12 cellular contexts compared by ENCODE assay signal in the genomic region with DNA sequence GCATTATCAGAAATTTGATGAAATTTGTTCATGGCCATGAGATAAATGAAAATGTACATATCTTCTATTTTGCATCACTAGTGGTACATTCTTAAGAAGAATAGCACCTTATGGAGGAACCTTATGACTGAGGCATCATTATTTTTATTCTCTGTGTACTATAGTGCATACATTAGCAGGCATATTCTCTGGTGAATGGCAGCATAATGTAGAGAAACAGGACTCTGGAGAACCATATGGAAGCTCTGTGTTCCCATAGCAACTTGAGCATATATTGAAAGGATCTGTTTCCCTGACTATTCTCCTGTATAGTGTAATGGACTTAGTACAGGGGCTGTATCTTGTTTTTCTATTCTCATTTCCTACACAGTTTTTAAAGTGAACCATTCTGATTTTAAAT.
DNase-seq lines count a peak whose midpoint lies in the region; ATAC-seq and TF ChIP-seq lines count a peak whose summit lies in the region.
"Had no signal": no experiment of that assay in that cellular context is flagged by ENCODE, and none has a peak within 500 bp of the region (broad histone marks: within the 10 kb centered on the region; RNA-seq: fewer than 3 reads in every experiment).

No MANE protein-coding gene starts in this region.

- ATAC-seq in SK-N-SH treated with all-trans-retinoic acid at 6 μM for 48 hours: peak; percentile 83
- no peak for ATAC-seq in GM21515 (IDR thresholded peaks at IDR 0.05; ENCODE audit: unreplicated experiment)
- no peak for ATAC-seq in GM21737 (IDR thresholded peaks at IDR 0.05; ENCODE audit: unreplicated experiment)
- ATAC-seq: GM23338 had no signal

- DNase-seq in NCI-H2171 treated with DMSO at 0.1 percent for 48 hours (lab: John Stamatoyannopoulos, UW) (peak; percentile 23), NCI-H2171 (lab: John Stamatoyannopoulos, UW) (no peak), NCI-H524 treated with DMSO at 0.1 percent for 48 hours (lab: John Stamatoyannopoulos, UW) (peak; percentile 11), pons (ENCODE audit: low spot score) (no peak)
- DNase-seq: AML-193; Caco-2; CD4-positive, alpha-beta T cell; HCEC 1CT had no signal

TF ChIP-seq in SK-N-SH treated with all-trans-retinoic acid at 6 μM for 48 hours, 23 proteins besides CTCF, POLR2A, EP300 and RAD21:
- no peak for TF ChIP-seq RARB (CRISPR knock-in tag; IDR thresholded peaks at IDR 0.05)
- TF ChIP-seq ZFP3 (CRISPR knock-in tag; IDR thresholded peaks at IDR 0.05): no peak
- no peak for TF ChIP-seq ZNF565 (CRISPR knock-in tag; conservative IDR thresholded peaks at IDR 0.05; ENCODE audit: low read depth)
- TF ChIP-seq, protein P1, sequence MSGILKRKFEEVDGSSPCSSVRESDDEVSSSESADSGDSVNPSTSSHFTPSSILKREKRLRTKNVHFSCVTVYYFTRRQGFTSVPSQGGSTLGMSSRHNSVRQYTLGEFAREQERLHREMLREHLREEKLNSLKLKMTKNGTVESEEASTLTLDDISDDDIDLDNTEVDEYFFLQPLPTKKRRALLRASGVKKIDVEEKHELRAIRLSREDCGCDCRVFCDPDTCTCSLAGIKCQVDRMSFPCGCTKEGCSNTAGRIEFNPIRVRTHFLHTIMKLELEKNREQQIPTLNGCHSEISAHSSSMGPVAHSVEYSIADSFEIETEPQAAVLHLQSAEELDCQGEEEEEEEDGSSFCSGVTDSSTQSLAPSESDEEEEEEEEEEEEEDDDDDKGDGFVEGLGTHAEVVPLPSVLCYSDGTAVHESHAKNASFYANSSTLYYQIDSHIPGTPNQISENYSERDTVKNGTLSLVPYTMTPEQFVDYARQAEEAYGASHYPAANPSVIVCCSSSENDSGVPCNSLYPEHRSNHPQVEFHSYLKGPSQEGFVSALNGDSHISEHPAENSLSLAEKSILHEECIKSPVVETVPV (CRISPR knock-in tag; IDR thresholded peaks at IDR 0.05): no peak
- TF ChIP-seq ESRRG (CRISPR knock-in tag; IDR thresholded peaks at IDR 0.05): no peak
- TF ChIP-seq, protein P2, sequence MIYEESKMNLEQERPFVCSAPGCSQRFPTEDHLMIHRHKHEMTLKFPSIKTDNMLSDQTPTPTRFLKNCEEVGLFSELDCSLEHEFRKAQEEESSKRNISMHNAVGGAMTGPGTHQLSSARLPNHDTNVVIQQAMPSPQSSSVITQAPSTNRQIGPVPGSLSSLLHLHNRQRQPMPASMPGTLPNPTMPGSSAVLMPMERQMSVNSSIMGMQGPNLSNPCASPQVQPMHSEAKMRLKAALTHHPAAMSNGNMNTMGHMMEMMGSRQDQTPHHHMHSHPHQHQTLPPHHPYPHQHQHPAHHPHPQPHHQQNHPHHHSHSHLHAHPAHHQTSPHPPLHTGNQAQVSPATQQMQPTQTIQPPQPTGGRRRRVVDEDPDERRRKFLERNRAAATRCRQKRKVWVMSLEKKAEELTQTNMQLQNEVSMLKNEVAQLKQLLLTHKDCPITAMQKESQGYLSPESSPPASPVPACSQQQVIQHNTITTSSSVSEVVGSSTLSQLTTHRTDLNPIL (CRISPR knock-in tag; IDR thresholded peaks at IDR 0.05; ENCODE audit: low read depth): no peak
- TF ChIP-seq ZFP30 (CRISPR knock-in tag; IDR thresholded peaks at IDR 0.05): no peak
- TF ChIP-seq PPARA (CRISPR knock-in tag; IDR thresholded peaks at IDR 0.05; ENCODE audit: borderline replicate concordance): no peak
- TF ChIP-seq, protein P3, sequence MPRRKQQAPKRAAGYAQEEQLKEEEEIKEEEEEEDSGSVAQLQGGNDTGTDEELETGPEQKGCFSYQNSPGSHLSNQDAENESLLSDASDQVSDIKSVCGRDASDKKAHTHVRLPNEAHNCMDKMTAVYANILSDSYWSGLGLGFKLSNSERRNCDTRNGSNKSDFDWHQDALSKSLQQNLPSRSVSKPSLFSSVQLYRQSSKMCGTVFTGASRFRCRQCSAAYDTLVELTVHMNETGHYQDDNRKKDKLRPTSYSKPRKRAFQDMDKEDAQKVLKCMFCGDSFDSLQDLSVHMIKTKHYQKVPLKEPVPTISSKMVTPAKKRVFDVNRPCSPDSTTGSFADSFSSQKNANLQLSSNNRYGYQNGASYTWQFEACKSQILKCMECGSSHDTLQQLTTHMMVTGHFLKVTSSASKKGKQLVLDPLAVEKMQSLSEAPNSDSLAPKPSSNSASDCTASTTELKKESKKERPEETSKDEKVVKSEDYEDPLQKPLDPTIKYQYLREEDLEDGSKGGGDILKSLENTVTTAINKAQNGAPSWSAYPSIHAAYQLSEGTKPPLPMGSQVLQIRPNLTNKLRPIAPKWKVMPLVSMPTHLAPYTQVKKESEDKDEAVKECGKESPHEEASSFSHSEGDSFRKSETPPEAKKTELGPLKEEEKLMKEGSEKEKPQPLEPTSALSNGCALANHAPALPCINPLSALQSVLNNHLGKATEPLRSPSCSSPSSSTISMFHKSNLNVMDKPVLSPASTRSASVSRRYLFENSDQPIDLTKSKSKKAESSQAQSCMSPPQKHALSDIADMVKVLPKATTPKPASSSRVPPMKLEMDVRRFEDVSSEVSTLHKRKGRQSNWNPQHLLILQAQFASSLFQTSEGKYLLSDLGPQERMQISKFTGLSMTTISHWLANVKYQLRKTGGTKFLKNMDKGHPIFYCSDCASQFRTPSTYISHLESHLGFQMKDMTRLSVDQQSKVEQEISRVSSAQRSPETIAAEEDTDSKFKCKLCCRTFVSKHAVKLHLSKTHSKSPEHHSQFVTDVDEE (CRISPR knock-in tag; IDR thresholded peaks at IDR 0.05): no peak
- TF ChIP-seq ZC3H10 (CRISPR knock-in tag; IDR thresholded peaks at IDR 0.05): no peak
- no peak for TF ChIP-seq ZNF8 (CRISPR knock-in tag; IDR thresholded peaks at IDR 0.05)
- no peak for TF ChIP-seq TOX (CRISPR knock-in tag; IDR thresholded peaks at IDR 0.05; ENCODE audit: borderline replicate concordance)

Comparison
In these comparisons a context has a peak if more than half of its experiments do, and no peak if none do; other contexts are left out.
1. DNase-seq: peak in NCI-H2171 treated with DMSO at 0.1 percent for 48 hours (single experiment) and NCI-H524 treated with DMSO at 0.1 percent for 48 hours (single experiment); none in NCI-H2171 (single experiment) and pons (single experiment).